25 cellular contexts compared by ENCODE assay signal in the genomic region with DNA sequence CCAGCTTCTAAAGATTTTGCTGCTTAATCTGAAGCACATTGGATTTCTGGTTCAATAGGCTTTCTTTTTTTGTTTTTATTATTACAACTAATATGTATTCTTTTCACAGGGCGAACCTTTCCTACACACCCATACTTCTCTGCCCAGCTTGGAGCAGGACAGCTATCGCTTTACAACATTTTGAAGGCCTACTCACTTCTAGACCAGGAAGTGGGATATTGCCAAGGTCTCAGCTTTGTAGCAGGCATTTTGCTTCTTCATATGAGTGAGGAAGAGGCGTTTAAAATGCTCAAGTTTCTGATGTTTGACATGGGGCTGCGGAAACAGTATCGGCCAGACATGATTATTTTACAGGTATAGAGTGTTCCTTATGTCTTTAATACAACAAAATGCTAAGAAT.
"Had no signal": no experiment of that assay in that cellular context is flagged by ENCODE, and none has a peak within 500 bp of the region (broad histone marks: within the 10 kb centered on the region; RNA-seq: fewer than 3 reads in every experiment).

No MANE protein-coding gene starts in this region.

- H3K9me3 ChIP-seq: left lung, ovary, prostate gland, stomach, suprapubic skin, thoracic aorta, tibial artery, uterus had no signal

- DNase-seq: head of caudate nucleus; hippocampal formation; kidney; left colon; left lung; mesendoderm; naive B cell; natural killer cell; ovary; posterior cingulate gyrus; retina; right cardiac atrium; stimulated activated CD4-positive, alpha-beta T cell treated with anti-CD3 and anti-CD28 coated beads, Interleukin-4, amount 100 ng/mL, for 24 hours; stimulated activated naive CD8-positive, alpha-beta T cell treated with anti-CD3 and anti-CD28 coated beads, Interleukin-15, Interleukin-2, amounts not matched to agents 100 U/mL and 50 U/mL, for 24 hours; stomach; tibial artery; uterus had no signal

- H3K9me3 Mint-ChIP-seq: mesothelial cell of epicardium; natural killer cell; stimulated activated memory B cell treated with anti-CD40 and anti-IgM and Interleukin-4, amounts not matched to agents 10 μg/mL and 1 μg/mL and 100 μg/mL, for 72 hours had no signal

- H3K4me3 Mint-ChIP-seq: mesothelial cell of epicardium; naive B cell; natural killer cell; stimulated activated memory B cell treated with anti-CD40 and anti-IgM and Interleukin-4, amounts not matched to agents 10 μg/mL and 1 μg/mL and 100 μg/mL, for 72 hours had no signal

- H3K27me3 Mint-ChIP-seq: naive B cell; stimulated activated memory B cell treated with anti-CD40 and anti-IgM and Interleukin-4, amounts not matched to agents 10 μg/mL and 1 μg/mL and 100 μg/mL, for 72 hours had no signal

- H3K4me1 Mint-ChIP-seq: stimulated activated memory B cell treated with anti-CD40 and anti-IgM and Interleukin-4, amounts not matched to agents 10 μg/mL and 1 μg/mL and 100 μg/mL, for 72 hours had no signal

- H3K4me3 ChIP-seq: left lung, lung, ovary, prostate gland, skin epidermis, stomach, suprapubic skin, thoracic aorta, tibial artery, uterus had no signal

- ATAC-seq: left colon; left lung; natural killer cell; right cardiac atrium; sciatic nerve; stimulated activated memory B cell treated with anti-CD40 and anti-IgM and Interleukin-4, amounts not matched to agents 10 μg/mL and 1 μg/mL and 100 μg/mL, for 72 hours; stimulated activated naive CD8-positive, alpha-beta T cell treated with anti-CD3 and anti-CD28 coated beads, Interleukin-15, Interleukin-2, amounts not matched to agents 100 U/mL and 50 U/mL, for 24 hours had no signal

- H3K27ac ChIP-seq: left lung, ovary, prostate gland, stomach, suprapubic skin, thoracic aorta, tibial artery had no signal

- H3K36me3 ChIP-seq: ovary, uterus had no signal

- FAIRE-seq: kidney had no signal

- H3K27ac Mint-ChIP-seq: mesothelial cell of epicardium; stimulated activated memory B cell treated with anti-CD40 and anti-IgM and Interleukin-4, amounts not matched to agents 10 μg/mL and 1 μg/mL and 100 μg/mL, for 72 hours had no signal

- H3K27me3 ChIP-seq: left lung, ovary, stomach, suprapubic skin, tibial artery, uterus had no signal
